In genomic region chr5:152608514-152608913, GRCh38 we compare ENCODE assay signal across 34 cellular contexts.
"Had no signal": no experiment of that assay in that cellular context is flagged by ENCODE, and none has a peak within 500 bp of the region (broad histone marks: within the 10 kb centered on the region; RNA-seq: fewer than 3 reads in every experiment).

No MANE protein-coding gene starts in this region.

- H3K4me3 ChIP-seq: ascending aorta, breast epithelium, MG63, Peyer's patch had no signal

- H3K36me3 Mint-ChIP-seq: activated CD8-positive, alpha-beta memory T cell treated with anti-CD3 and anti-CD28 coated beads, Interleukin-2, amount 10 ng/mL, durations not matched to agents 7 days and 5 days; activated naive CD8-positive, alpha-beta T cell treated with anti-CD3 and anti-CD28 coated beads for 36 hours had no signal

- H3K9me3 Mint-ChIP-seq: activated CD4-positive, alpha-beta memory T cell treated with anti-CD3 and anti-CD28 coated beads, Interleukin-2, amount 10 ng/mL, durations not matched to agents 7 days and 5 days; activated naive CD8-positive, alpha-beta T cell treated with anti-CD3 and anti-CD28 coated beads for 36 hours; activated T-cell treated with anti-CD3 and anti-CD28 coated beads, Interleukin-2, amount 50 U/mL, for 72 hours; activated T-helper 17 cell treated with anti-CD3 and anti-CD28 coated beads, Interleukin-2, amount 50 U/mL, for 72 hours had no signal

- H3K27me3 ChIP-seq: ascending aorta, breast epithelium, MG63, Peyer's patch had no signal

- H3K4me3 Mint-ChIP-seq: activated CD4-positive, alpha-beta memory T cell treated with anti-CD3 and anti-CD28 coated beads, Interleukin-2, amount 10 ng/mL, durations not matched to agents 7 days and 5 days; activated CD8-positive, alpha-beta memory T cell treated with anti-CD3 and anti-CD28 coated beads, Interleukin-2, amount 10 ng/mL, durations not matched to agents 7 days and 5 days; activated naive CD8-positive, alpha-beta T cell treated with anti-CD3 and anti-CD28 coated beads for 36 hours; activated T-cell treated with anti-CD3 and anti-CD28 coated beads, Interleukin-2, amount 50 U/mL, for 72 hours; activated T-helper 17 cell treated with anti-CD3 and anti-CD28 coated beads, Interleukin-2, amount 50 U/mL, for 72 hours had no signal

- DNase-seq: activated CD4-positive, alpha-beta memory T cell treated with anti-CD3 and anti-CD28 coated beads, Interleukin-2, amount 10 ng/mL, durations not matched to agents 7 days and 5 days; activated CD4-positive, alpha-beta T cell treated with anti-CD3 and anti-CD28 coated beads for 1 hour; activated CD4-positive, alpha-beta T cell treated with anti-CD3 and anti-CD28 coated beads for 48 hours; activated CD4-positive, CD25-positive, alpha-beta regulatory T cell; activated CD8-positive, alpha-beta memory T cell treated with anti-CD3 and anti-CD28 coated beads for 24 hours; activated CD8-positive, alpha-beta memory T cell treated with anti-CD3 and anti-CD28 coated beads, Interleukin-2, amount 10 ng/mL, durations not matched to agents 7 days and 5 days; activated CD8-positive, alpha-beta memory T cell treated with anti-CD3 and anti-CD28 coated beads, Interleukin-2, amount 50 U/mL, for 48 hours; activated effector memory CD4-positive, alpha-beta T cell treated with anti-CD3 and anti-CD28 coated beads, Interleukin-2, amount 50 U/mL, for 16 hours; activated naive CD4-positive, alpha-beta T cell; activated naive CD4-positive, alpha-beta T cell treated with anti-CD3 and anti-CD28 coated beads, Interleukin-2, amount 50 U/mL, for 16 hours; activated naive CD8-positive, alpha-beta T cell treated with anti-CD3 and anti-CD28 coated beads for 36 hours; activated T-cell treated with anti-CD3 and anti-CD28 coated beads, Interleukin-2, amount 50 U/mL, for 1 hour; activated T-cell treated with anti-CD3 and anti-CD28 coated beads, Interleukin-2, amount 50 U/mL, for 72 hours; amygdala; Kasumi-1; KG1; MG63; NCI-H1092; NCI-H1436 treated with DMSO at 0.1 percent for 48 hours; NCI-H1694 treated with DMSO at 0.1 percent for 48 hours; NCI-H2029; NCI-H345; NCI-H510A; NCI-H526; NCI-H748 treated with DMSO at 0.1 percent for 48 hours; NK-92 treated with Interleukin-12 subunit alpha and Interleukin-12 subunit beta, amount 100 ng/mL, for 24 hours; PC-3; Peyer's patch; RPMI8226; T1000; WERI-Rb-1 had no signal

- H3K4me1 ChIP-seq: ascending aorta, breast epithelium, Peyer's patch had no signal

- H3K9me3 ChIP-seq: ascending aorta, breast epithelium, MG63, Peyer's patch had no signal

- ATAC-seq: activated CD8-positive, alpha-beta memory T cell treated with anti-CD3 and anti-CD28 coated beads, Interleukin-2, amount 10 ng/mL, durations not matched to agents 7 days and 5 days; activated T-cell treated with anti-CD3 and anti-CD28 coated beads, Interleukin-2, amount 50 U/mL, for 72 hours; activated T-helper 17 cell treated with anti-CD3 and anti-CD28 coated beads, Interleukin-2, amount 50 U/mL, for 72 hours; PC-3 had no signal

- H3K36me3 ChIP-seq: ascending aorta, breast epithelium, MG63, Peyer's patch, WERI-Rb-1 had no signal

- H3K4me1 Mint-ChIP-seq: activated CD4-positive, alpha-beta memory T cell treated with anti-CD3 and anti-CD28 coated beads, Interleukin-2, amount 10 ng/mL, durations not matched to agents 7 days and 5 days; activated CD8-positive, alpha-beta memory T cell treated with anti-CD3 and anti-CD28 coated beads, Interleukin-2, amount 10 ng/mL, durations not matched to agents 7 days and 5 days; activated naive CD8-positive, alpha-beta T cell treated with anti-CD3 and anti-CD28 coated beads for 36 hours; activated T-helper 17 cell treated with anti-CD3 and anti-CD28 coated beads, Interleukin-2, amount 50 U/mL, for 72 hours had no signal

- H3K27ac Mint-ChIP-seq: activated CD4-positive, alpha-beta memory T cell treated with anti-CD3 and anti-CD28 coated beads, Interleukin-2, amount 10 ng/mL, durations not matched to agents 7 days and 5 days; activated CD8-positive, alpha-beta memory T cell treated with anti-CD3 and anti-CD28 coated beads, Interleukin-2, amount 10 ng/mL, durations not matched to agents 7 days and 5 days; activated naive CD8-positive, alpha-beta T cell treated with anti-CD3 and anti-CD28 coated beads for 36 hours; activated T-cell treated with anti-CD3 and anti-CD28 coated beads, Interleukin-2, amount 50 U/mL, for 72 hours; activated T-helper 17 cell treated with anti-CD3 and anti-CD28 coated beads, Interleukin-2, amount 50 U/mL, for 72 hours had no signal

- H3K27me3 Mint-ChIP-seq: activated CD4-positive, alpha-beta memory T cell treated with anti-CD3 and anti-CD28 coated beads, Interleukin-2, amount 10 ng/mL, durations not matched to agents 7 days and 5 days; activated CD8-positive, alpha-beta memory T cell treated with anti-CD3 and anti-CD28 coated beads, Interleukin-2, amount 10 ng/mL, durations not matched to agents 7 days and 5 days; activated naive CD8-positive, alpha-beta T cell treated with anti-CD3 and anti-CD28 coated beads for 36 hours had no signal

- H3K27ac ChIP-seq: ascending aorta, breast epithelium, Peyer's patch, WERI-Rb-1 had no signal
